24 cellular contexts compared by ENCODE assay signal in the genomic region with DNA sequence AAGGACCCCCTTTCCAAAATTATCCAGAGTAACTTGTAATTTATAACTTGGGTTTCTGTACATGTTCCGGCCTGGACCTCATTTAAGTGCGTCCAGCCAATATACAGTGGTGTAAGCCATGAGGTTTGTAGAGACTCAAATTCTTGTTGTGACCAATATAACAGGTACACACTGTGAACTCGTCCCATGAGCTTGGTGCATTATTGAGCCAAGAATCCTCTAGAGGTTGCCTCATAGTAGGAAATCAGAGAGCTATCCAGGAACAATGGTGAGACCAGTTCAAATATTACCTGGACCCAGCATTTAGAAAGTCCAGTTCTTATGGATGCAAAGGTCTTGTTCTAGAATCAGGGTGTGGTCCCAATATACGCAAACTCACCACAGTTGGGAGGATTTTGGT.
"Had no signal": no experiment of that assay in that cellular context is flagged by ENCODE, and none has a peak within 500 bp of the region (broad histone marks: within the 10 kb centered on the region; RNA-seq: fewer than 3 reads in every experiment).

No MANE protein-coding gene starts in this region.

- H3K4me1 ChIP-seq: left ventricle myocardium inferior, pancreas, prostate gland, tibial nerve, uterus had no signal

- H3K27me3 Mint-ChIP-seq: type B pancreatic cell had no signal

- H3K36me3 Mint-ChIP-seq: immature natural killer cell; mesothelial cell of epicardium; naive B cell; natural killer cell treated with Interleukin-12 subunit alpha and Interleukin-12 subunit beta and Interleukin-15 and Interleukin-18, amount 100 ng/mL, for 72 hours; type B pancreatic cell had no signal

- H3K27ac ChIP-seq: left ventricle myocardium inferior, pancreas, prostate gland, skin epidermis, tibial nerve, uterus had no signal

- DNase-seq: hypothalamus; immature natural killer cell; left ventricle myocardium inferior; mesendoderm; naive B cell; pancreas; posterior cingulate gyrus; retina; right cardiac atrium; stimulated activated CD4-positive, alpha-beta T cell treated with anti-CD3 and anti-CD28 coated beads, Interleukin-12 subunit alpha, Interleukin-12 subunit beta, amount 100 ng/mL, for 4 hours; stimulated activated CD4-positive, alpha-beta T cell treated with anti-CD3 and anti-CD28 coated beads, Interleukin-15, amount 100 ng/mL, for 24 hours; stimulated activated CD4-positive, alpha-beta T cell treated with anti-CD3 and anti-CD28 coated beads, Interleukin-2, amount 100 ng/mL, for 24 hours; stimulated activated CD4-positive, alpha-beta T cell treated with anti-CD3 and anti-CD28 coated beads, Interleukin-4, amount 100 ng/mL, for 1 hour; stimulated activated naive CD4-positive, alpha-beta T cell; uterus had no signal

- H3K4me1 Mint-ChIP-seq: immature natural killer cell, mesothelial cell of epicardium, naive B cell had no signal

- H3K4me3 ChIP-seq: left ventricle myocardium inferior, lung, pancreas, prostate gland, skin epidermis, tibial nerve, uterus had no signal

- H3K27me3 ChIP-seq: pancreas had no signal

- ATAC-seq: natural killer cell treated with Interleukin-12 subunit alpha and Interleukin-12 subunit beta and Interleukin-15 and Interleukin-18, amount 100 ng/mL, for 72 hours; pancreas; right cardiac atrium; sciatic nerve had no signal

- H3K4me3 Mint-ChIP-seq: immature natural killer cell; mesothelial cell of epicardium; naive B cell; natural killer cell treated with Interleukin-12 subunit alpha and Interleukin-12 subunit beta and Interleukin-15 and Interleukin-18, amount 100 ng/mL, for 72 hours; stimulated activated naive CD8-positive, alpha-beta T cell treated with anti-CD3 and anti-CD28 coated beads, Interleukin-15, Interleukin-2, amounts not matched to agents 100 ng/mL and 50 ng/mL, for 24 hours; type B pancreatic cell had no signal

- H3K9me3 Mint-ChIP-seq: immature natural killer cell; mesothelial cell of epicardium; naive B cell; natural killer cell treated with Interleukin-12 subunit alpha and Interleukin-12 subunit beta and Interleukin-15 and Interleukin-18, amount 100 ng/mL, for 72 hours; stimulated activated naive CD8-positive, alpha-beta T cell treated with anti-CD3 and anti-CD28 coated beads, Interleukin-15, Interleukin-2, amounts not matched to agents 100 ng/mL and 50 ng/mL, for 24 hours; type B pancreatic cell had no signal

- H3K27ac Mint-ChIP-seq: immature natural killer cell; mesothelial cell of epicardium; naive B cell; natural killer cell treated with Interleukin-12 subunit alpha and Interleukin-12 subunit beta and Interleukin-15 and Interleukin-18, amount 100 ng/mL, for 72 hours; stimulated activated naive CD8-positive, alpha-beta T cell treated with anti-CD3 and anti-CD28 coated beads, Interleukin-15, Interleukin-2, amounts not matched to agents 100 ng/mL and 50 ng/mL, for 24 hours; type B pancreatic cell had no signal

- H3K36me3 ChIP-seq: left ventricle myocardium inferior, pancreas, prostate gland, tibial nerve, uterus had no signal
